In the genomic region with DNA sequence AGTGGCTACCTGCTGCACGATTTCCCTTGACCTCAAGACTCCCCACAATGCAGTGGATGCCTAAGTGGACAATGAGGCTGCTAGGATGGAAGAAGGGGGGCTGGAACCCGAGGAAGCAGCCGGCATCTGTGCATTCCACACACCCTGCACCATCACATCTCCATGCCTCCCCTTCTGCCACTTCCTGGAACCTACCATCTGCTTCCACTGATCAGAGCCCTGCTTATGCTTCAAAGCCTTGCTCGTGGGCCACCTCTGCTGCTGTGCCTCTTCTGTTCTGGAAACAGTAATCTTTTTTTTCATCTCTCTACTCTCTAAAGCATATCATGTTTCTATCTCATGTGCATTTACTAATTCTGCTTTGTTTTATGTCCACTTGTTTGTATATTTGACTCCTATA, we compare ENCODE assay signal across 18 cellular contexts.
DNase-seq lines count a peak whose midpoint lies in the region; ATAC-seq and TF ChIP-seq lines count a peak whose summit lies in the region.
"Had no signal": no experiment of that assay in that cellular context is flagged by ENCODE, and none has a peak within 500 bp of the region (broad histone marks: within the 10 kb centered on the region; RNA-seq: fewer than 3 reads in every experiment).

No MANE protein-coding gene starts in this region.

- H2BK5ac ChIP-seq in mesendoderm (ENCODE audit: low read length), result no peak overlapping the region

- H3K4me3 Mint-ChIP-seq in activated CD4-positive, alpha-beta T cell treated with anti-CD3 and anti-CD28 coated beads for 36 hours, result no peak overlapping the region
- no peak overlapping the region for H3K4me3 Mint-ChIP-seq in T-helper 1 cell treated with Interleukin-12 subunit alpha and Interleukin-12 subunit beta and Interleukin-4 antibody, amounts not matched to agents 30 μg/mL and 1 μg/mL, for 36 hours
- no peak overlapping the region for H3K4me3 Mint-ChIP-seq in Caco-2 (ENCODE audit: unreplicated experiment)
- H3K4me3 Mint-ChIP-seq: memory B cell had no signal

- no peak overlapping the region for H4K8ac ChIP-seq in mesendoderm (ENCODE audit: low read depth, low read length)

- H3K9me3 ChIP-seq in Caco-2, result peaks cover 5% of the 10 kb centered on the region; the same call in 1 of the 2 replicates
- H3K9me3 ChIP-seq: uterus had no signal

- no peak overlapping the region for H3K56ac ChIP-seq in mesendoderm (ENCODE audit: low read length)

- peaks cover 52% of the 10 kb centered on the region for H3K4me1 Mint-ChIP-seq in activated CD4-positive, alpha-beta T cell treated with anti-CD3 and anti-CD28 coated beads for 36 hours
- H3K4me1 Mint-ChIP-seq in T-helper 1 cell treated with Interleukin-12 subunit alpha and Interleukin-12 subunit beta and Interleukin-4 antibody, amounts not matched to agents 30 μg/mL and 1 μg/mL, for 36 hours (ENCODE audit: low read depth), result peaks cover 72% of the 10 kb centered on the region
- H3K4me1 Mint-ChIP-seq in Caco-2 (ENCODE audit: low read depth, unreplicated experiment), result peaks cover 20% of the 10 kb centered on the region

- H3K27ac ChIP-seq in mesendoderm (ENCODE audit: low read depth, low read length), result no peak overlapping the region
- H3K27ac ChIP-seq: uterus had no signal

- H3K79me1 ChIP-seq in mesendoderm (ENCODE audit: low read length), result no peaks in the 10 kb centered on the region

- peaks cover 5% of the 10 kb centered on the region for H3K9me3 Mint-ChIP-seq in activated CD4-positive, alpha-beta T cell treated with anti-CD3 and anti-CD28 coated beads for 36 hours (ENCODE audit: low read depth)
- peaks cover 13% of the 10 kb centered on the region for H3K9me3 Mint-ChIP-seq in T-helper 1 cell treated with Interleukin-12 subunit alpha and Interleukin-12 subunit beta and Interleukin-4 antibody, amounts not matched to agents 30 μg/mL and 1 μg/mL, for 36 hours
- peaks cover 15% of the 10 kb centered on the region for H3K9me3 Mint-ChIP-seq in Caco-2 (ENCODE audit: unreplicated experiment)

- no TSS peak for BruUV-seq in Caco-2 (replicated peaks; lab: Mats Ljungman, UMichigan)

- H3K79me2 ChIP-seq in mesendoderm (ENCODE audit: control insufficient read depth, insufficient read depth, low read length), result no peaks in the 10 kb centered on the region

- H3K27me3 ChIP-seq in mesendoderm (ENCODE audit: insufficient read depth, low read length, poor library complexity) (no peaks in the 10 kb centered on the region), Caco-2 (replicated peaks; ENCODE audit: control insufficient read depth, insufficient read depth, low read length) (no peaks in the 10 kb centered on the region)
- H3K27me3 ChIP-seq: gastroesophageal sphincter, uterus had no signal

- H3K9ac ChIP-seq in mesendoderm (ENCODE audit: low read length), result no peak overlapping the region
- H3K9ac ChIP-seq: GM23248 had no signal

- no peaks in the 10 kb centered on the region for H3K36me3 ChIP-seq in mesendoderm (ENCODE audit: control insufficient read depth, insufficient read depth, low read length)
- H3K36me3 ChIP-seq in Caco-2 (ENCODE audit: control insufficient read depth, insufficient read depth, low read length), result no peaks in the 10 kb centered on the region
- H3K36me3 ChIP-seq: gastroesophageal sphincter, uterus had no signal

- peak overlapping the region; percentile 27 for H3K27ac Mint-ChIP-seq in activated CD4-positive, alpha-beta T cell treated with anti-CD3 and anti-CD28 coated beads for 36 hours
- peak overlapping the region; percentile 60 for H3K27ac Mint-ChIP-seq in T-helper 1 cell treated with Interleukin-12 subunit alpha and Interleukin-12 subunit beta and Interleukin-4 antibody, amounts not matched to agents 30 μg/mL and 1 μg/mL, for 36 hours
- H3K27ac Mint-ChIP-seq in Caco-2 (ENCODE audit: unreplicated experiment), result no peak overlapping the region
- H3K27ac Mint-ChIP-seq: memory B cell had no signal

- H3K4me2 ChIP-seq in mesendoderm (ENCODE audit: low read length), result no peak overlapping the region

- no peak overlapping the region for H2BK15ac ChIP-seq in mesendoderm (replicated peaks; ENCODE audit: low read depth)

- H3K4me3 ChIP-seq in mesendoderm (ENCODE audit: low read length) (no peak overlapping the region), Caco-2 (ENCODE audit: low read depth, low read length) (no peak overlapping the region)
- H3K4me3 ChIP-seq: gastroesophageal sphincter, GM23248, uterus had no signal

- intact Hi-C loops in activated CD4-positive, alpha-beta T cell treated with anti-CD3 and anti-CD28 coated beads for 36 hours (cut with DNase I, micrococcal nuclease), result no loop called here
- intact Hi-C loops in Caco-2 (cut with micrococcal nuclease; ENCODE audit: unreplicated experiment), result no loop called here

- peak; percentile 19 for DNase-seq in activated CD4-positive, alpha-beta T cell treated with anti-CD3 and anti-CD28 coated beads for 36 hours
- DNase-seq in activated CD4-positive, alpha-beta T cell treated with anti-CD3 and anti-CD28 coated beads for 4 hours, result no peak
- DNase-seq in Kasumi-1 (lab: John Stamatoyannopoulos, UW), result peak; percentile 9 to 24
- DNase-seq in mesendoderm, result no peak
- no peak for DNase-seq in stimulated activated CD8-positive, alpha-beta memory T cell treated with anti-CD3 and anti-CD28 coated beads, Interleukin-4, amount 100 ng/mL, for 48 hours
- DNase-seq in Caco-2, result no peak
- DNase-seq: DMS153; NCI-H146; stimulated activated CD4-positive, alpha-beta T cell treated with anti-CD3 and anti-CD28 coated beads, Interleukin-2, amount 100 ng/mL, for 48 hours; T1000; uterus had no signal

- POLR2A ChIA-PET in activated CD4-positive, alpha-beta T cell treated with anti-CD3 and anti-CD28 coated beads for 36 hours (lab: Charles Lee), result no interaction called here
- POLR2A ChIA-PET in Caco-2 (lab: Charles Lee), result no interaction called here

- no peak overlapping the region for H4K5ac ChIP-seq in mesendoderm (ENCODE audit: low read length)

- H2AK5ac ChIP-seq in mesendoderm (ENCODE audit: low read length), result peak overlapping the region; percentile 4

- CTCF ChIA-PET in activated CD4-positive, alpha-beta T cell treated with anti-CD3 and anti-CD28 coated beads for 36 hours (lab: Charles Lee), result no interaction called here
- CTCF ChIA-PET in Caco-2 (lab: Charles Lee), result no interaction called here

- H2BK120ac ChIP-seq in mesendoderm (ENCODE audit: low read depth, low read length), result no peak overlapping the region

- peaks cover 29% of the 10 kb centered on the region for H3K4me1 ChIP-seq in mesendoderm (ENCODE audit: control insufficient read depth, low read depth, low read length)
- H3K4me1 ChIP-seq in Caco-2, result peaks cover 12% of the 10 kb centered on the region

- no peak overlapping the region for H3K4ac ChIP-seq in mesendoderm (ENCODE audit: low read depth, low read length)

- H3K27me3 Mint-ChIP-seq in activated CD4-positive, alpha-beta T cell treated with anti-CD3 and anti-CD28 coated beads for 36 hours, result no peaks in the 10 kb centered on the region
- H3K27me3 Mint-ChIP-seq in T-helper 1 cell treated with Interleukin-12 subunit alpha and Interleukin-12 subunit beta and Interleukin-4 antibody, amounts not matched to agents 30 μg/mL and 1 μg/mL, for 36 hours (ENCODE audit: low read depth), result no peaks in the 10 kb centered on the region
- no peaks in the 10 kb centered on the region for H3K27me3 Mint-ChIP-seq in Caco-2 (ENCODE audit: insufficient read depth, unreplicated experiment)
- H3K27me3 Mint-ChIP-seq: memory B cell had no signal

- TF ChIP-seq CTCF in Caco-2 (IDR thresholded peaks at IDR 0.05; ENCODE audit: insufficient read depth in 1 of 2, low read depth in 1 of 2, low read length in 1 of 2, severe bottlenecking in 1 of 2, unreplicated experiment in 1 of 2), result no peak

- no peak overlapping the region for H3K23ac ChIP-seq in mesendoderm (ENCODE audit: low read length)

- no CpG with 5 or more reads among the region's 4 CpGs for WGBS in mesendoderm (ENCODE audit: extremely low coverage, insufficient coverage, low lambda C conversion rate)

- no peak overlapping the region for H3K18ac ChIP-seq in mesendoderm (ENCODE audit: low read length)

- ATAC-seq in activated CD4-positive, alpha-beta T cell treated with anti-CD3 and anti-CD28 coated beads for 36 hours, result no peak
- no peak for ATAC-seq in GM21423 (IDR thresholded peaks at IDR 0.05; ENCODE audit: unreplicated experiment)
- ATAC-seq: gastroesophageal sphincter, Right ventricle myocardium inferior, sciatic nerve had no signal

- peaks cover 3% of the 10 kb centered on the region for H3K36me3 Mint-ChIP-seq in activated CD4-positive, alpha-beta T cell treated with anti-CD3 and anti-CD28 coated beads for 36 hours (ENCODE audit: low read depth)
- H3K36me3 Mint-ChIP-seq in T-helper 1 cell treated with Interleukin-12 subunit alpha and Interleukin-12 subunit beta and Interleukin-4 antibody, amounts not matched to agents 30 μg/mL and 1 μg/mL, for 36 hours (ENCODE audit: low read depth), result peaks cover 7% of the 10 kb centered on the region
- H3K36me3 Mint-ChIP-seq in Caco-2 (ENCODE audit: insufficient read depth, unreplicated experiment), result peaks cover 5% of the 10 kb centered on the region
- H3K36me3 Mint-ChIP-seq: memory B cell had no signal

Comparison
In these comparisons a context has a peak if more than half of its experiments do, and no peak if none do; other contexts are left out.
1. DNase-seq: peak in activated CD4-positive, alpha-beta T cell treated with anti-CD3 and anti-CD28 coated beads for 36 hours (single experiment) and Kasumi-1 (2 of 2); none in activated CD4-positive, alpha-beta T cell treated with anti-CD3 and anti-CD28 coated beads for 4 hours (0 of 2), mesendoderm (single experiment), stimulated activated CD8-positive, alpha-beta memory T cell treated with anti-CD3 and anti-CD28 coated beads, Interleukin-4, amount 100 ng/mL, for 48 hours (single experiment) and Caco-2 (0 of 2).